ENCODE assay signal across 9 cellular contexts in the genomic region with DNA sequence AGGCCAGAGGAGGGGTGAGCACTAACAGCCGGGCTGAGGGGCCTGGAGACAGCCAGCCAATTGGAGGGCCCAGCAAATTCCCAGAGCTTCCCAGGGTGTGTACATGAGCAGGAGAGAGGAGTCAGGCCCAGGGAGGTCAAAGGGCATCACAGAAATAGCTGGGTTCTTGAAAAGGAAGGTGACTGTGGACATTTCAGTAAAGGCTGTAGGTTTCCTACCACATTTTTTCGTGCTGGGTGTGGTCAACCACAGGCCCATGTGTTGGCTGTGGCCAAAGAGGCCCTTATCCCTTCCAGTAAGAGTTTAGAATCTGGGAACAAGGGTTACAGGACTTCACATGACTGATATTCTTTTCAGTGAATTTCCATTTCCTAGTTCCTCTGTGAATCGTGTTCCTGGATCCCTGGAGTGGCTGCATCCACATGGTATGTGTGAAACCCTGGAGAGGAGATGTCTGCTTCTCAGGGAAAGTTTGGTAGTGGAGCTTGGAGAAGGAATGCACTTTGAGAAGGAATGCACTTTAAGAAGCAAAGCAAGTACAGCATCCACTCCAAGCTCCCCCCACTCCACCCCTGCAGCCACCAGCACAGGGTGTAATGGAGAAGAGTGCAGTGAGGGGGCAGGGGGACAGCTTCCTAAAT.
DNase-seq lines count a peak whose midpoint lies in the region; ATAC-seq and TF ChIP-seq lines count a peak whose summit lies in the region.
"Had no signal": no experiment of that assay in that cellular context is flagged by ENCODE, and none has a peak within 500 bp of the region (broad histone marks: within the 10 kb centered on the region; RNA-seq: fewer than 3 reads in every experiment).

No MANE protein-coding gene starts in this region.

- peaks cover 27 to 33% of the 10 kb centered on the region in 2 donors for H3K4me1 Mint-ChIP-seq in stimulated activated naive B cell treated with anti-CD40 and anti-IgM and Interleukin-4, amounts not matched to agents 10 μg/mL and 1 μg/mL and 100 μg/mL, for 72 hours

- peaks cover 0 to 3% of the 10 kb centered on the region in 2 donors for H3K36me3 Mint-ChIP-seq in stimulated activated naive B cell treated with anti-CD40 and anti-IgM and Interleukin-4, amounts not matched to agents 10 μg/mL and 1 μg/mL and 100 μg/mL, for 72 hours

- peaks cover 0 to 4% of the 10 kb centered on the region in 2 donors for H3K9me3 Mint-ChIP-seq in stimulated activated naive B cell treated with anti-CD40 and anti-IgM and Interleukin-4, amounts not matched to agents 10 μg/mL and 1 μg/mL and 100 μg/mL, for 72 hours

- intact Hi-C loops in left cardiac atrium (cut with DNase I), result loop anchor here in 1 of 2 donors (10.0 kb wide), 1 partner anchor 54 kb away; no protein-coding TSS in a partner anchor

- DNase-seq in H4 (ENCODE audit: low spot score) (peak; percentile 98), left cardiac atrium (no peak), GOT3 (lab: John Stamatoyannopoulos, UW) (no peak), left lobe of liver (ENCODE audit: low spot score) (no peak)
- DNase-seq in stimulated activated naive B cell treated with anti-CD40 and anti-IgM and Interleukin-4, amounts not matched to agents 10 μg/mL and 1 μg/mL and 100 μg/mL, for 72 hours, result no peak
- no peak for DNase-seq in stimulated activated CD4-positive, alpha-beta T cell treated with anti-CD3 and anti-CD28 coated beads, Interleukin-4, amount 100 ng/mL, for 4 hours
- DNase-seq: stimulated activated CD4-positive, alpha-beta T cell treated with anti-CD3 and anti-CD28 coated beads, Interleukin-4, amount 100 ng/mL, for 24 hours had no signal

- H3K27ac Mint-ChIP-seq in stimulated activated naive B cell treated with anti-CD40 and anti-IgM and Interleukin-4, amounts not matched to agents 10 μg/mL and 1 μg/mL and 100 μg/mL, for 72 hours, result peak overlapping the region; percentile 1

- no peak overlapping the region for H3K4me3 Mint-ChIP-seq in stimulated activated naive B cell treated with anti-CD40 and anti-IgM and Interleukin-4, amounts not matched to agents 10 μg/mL and 1 μg/mL and 100 μg/mL, for 72 hours

- H3K27me3 Mint-ChIP-seq in stimulated activated naive B cell treated with anti-CD40 and anti-IgM and Interleukin-4, amounts not matched to agents 10 μg/mL and 1 μg/mL and 100 μg/mL, for 72 hours, result no peaks in the 10 kb centered on the region

- ATAC-seq in SK-N-SH treated with all-trans-retinoic acid at 6 μM for 48 hours, result peak; percentile 74
- peak; percentile 26 to 29 for ATAC-seq in left cardiac atrium
- ATAC-seq in stimulated activated naive B cell treated with anti-CD40 and anti-IgM and Interleukin-4, amounts not matched to agents 10 μg/mL and 1 μg/mL and 100 μg/mL, for 72 hours (replicated peaks), result no peak
- ATAC-seq in HG02759 (IDR thresholded peaks at IDR 0.05; ENCODE audit: unreplicated experiment), result no peak
- no peak for ATAC-seq in left lobe of liver

TF ChIP-seq in SK-N-SH treated with all-trans-retinoic acid at 6 μM for 48 hours, 23 proteins besides CTCF, POLR2A, EP300 and RAD21:
- TF ChIP-seq ZNF8 (CRISPR knock-in tag; IDR thresholded peaks at IDR 0.05), result no peak
- no peak for TF ChIP-seq ARNTL (CRISPR knock-in tag; IDR thresholded peaks at IDR 0.05; ENCODE audit: borderline replicate concordance, low read depth)
- no peak for TF ChIP-seq ESRRG (CRISPR knock-in tag; IDR thresholded peaks at IDR 0.05)
- peak; percentile 69; the same call in 1 of the 2 replicates for TF ChIP-seq CSDC2 (CRISPR knock-in tag; IDR thresholded peaks at IDR 0.05)
- TF ChIP-seq ISL1 (CRISPR knock-in tag; IDR thresholded peaks at IDR 0.05), result peak; percentile 45; the same call in 1 of the 2 replicates
- no peak for TF ChIP-seq ZFP30 (CRISPR knock-in tag; IDR thresholded peaks at IDR 0.05)
- TF ChIP-seq ZC3H10 (CRISPR knock-in tag; IDR thresholded peaks at IDR 0.05), result no peak

Comparison
In these comparisons a context has a peak if more than half of its experiments do, and no peak if none do; other contexts are left out.
1. ATAC-seq: peak in SK-N-SH treated with all-trans-retinoic acid at 6 μM for 48 hours (single experiment) and left cardiac atrium (2 of 2); none in stimulated activated naive B cell treated with anti-CD40 and anti-IgM and Interleukin-4, amounts not matched to agents 10 μg/mL and 1 μg/mL and 100 μg/mL, for 72 hours (0 of 2), HG02759 (single experiment) and left lobe of liver (single experiment).